7 cellular contexts compared by ENCODE assay signal in genomic region chr1:229560124-229560523, GRCh38. TPM values are rescaled to one million over a fixed set of nuclear protein-coding genes. Genes with fewer than 3 reads are reported as not detected.
DNase-seq lines count a peak whose midpoint lies in the region; ATAC-seq and TF ChIP-seq lines count a peak whose summit lies in the region.
"Not testable (repeated sequence)": the region's sequence is repeated elsewhere in the genome, so short reads cannot be mapped to it uniquely, and the experiment has no call there.

No MANE protein-coding gene starts in this region.

- CTCF ChIA-PET in CD8-positive, alpha-beta memory T cell (lab: Charles Lee) = not testable (repeated sequence)
- CTCF ChIA-PET in PC-3 (lab: Charles Lee) = interaction anchor here (0.5 kb wide), 1 partner anchor 24 kb away, joined by 5 read pairs; no protein-coding TSS in a partner anchor
- CTCF ChIA-PET in activated CD8-positive, alpha-beta T cell treated with anti-CD3 and anti-CD28 coated beads for 36 hours (lab: Charles Lee) = interaction anchor here (1.2 kb wide), 1 partner anchor 19 kb away, joined by 3 read pairs; no protein-coding TSS in a partner anchor

- H3F3A ChIP-seq in PC-3 (ENCODE audit: low read length, unreplicated experiment) = not testable (repeated sequence)

- H3K27ac Mint-ChIP-seq in CD8-positive, alpha-beta memory T cell; activated CD8-positive, alpha-beta T cell treated with anti-CD3 and anti-CD28 coated beads for 36 hours; activated naive CD8-positive, alpha-beta T cell; central memory CD8-positive, alpha-beta T cell (ENCODE audit: low read depth); natural killer cell: not testable (repeated sequence)

- H3K4me2 ChIP-seq in KMS-11 = not testable (repeated sequence)
- peak overlapping the region; percentile 95 for H3K4me2 ChIP-seq in PC-3 (ENCODE audit: low read length)

- H4K20me1 ChIP-seq in KMS-11 (ENCODE audit: insufficient read depth); PC-3 (ENCODE audit: low read length): not testable (repeated sequence)

- H3K9me3 ChIP-seq in CD8-positive, alpha-beta memory T cell (ENCODE audit: low read length); PC-3 (ENCODE audit: low read length): not testable (repeated sequence)

- peaks cover 30 to 37% (median 36%) of the 10 kb centered on the region in 3 donors for H3K4me1 Mint-ChIP-seq in CD8-positive, alpha-beta memory T cell
- H3K4me1 Mint-ChIP-seq in activated CD8-positive, alpha-beta T cell treated with anti-CD3 and anti-CD28 coated beads for 36 hours (ENCODE audit: low read depth) = peaks cover 21% of the 10 kb centered on the region
- peaks cover 24% of the 10 kb centered on the region for H3K4me1 Mint-ChIP-seq in activated naive CD8-positive, alpha-beta T cell (ENCODE audit: low read depth)
- H3K4me1 Mint-ChIP-seq in central memory CD8-positive, alpha-beta T cell = peaks cover 30% of the 10 kb centered on the region
- H3K4me1 Mint-ChIP-seq in natural killer cell = peaks cover 27 to 30% of the 10 kb centered on the region in 2 donors

- H3K4me1 ChIP-seq in CD8-positive, alpha-beta memory T cell (ENCODE audit: insufficient read depth, low read length) = peaks cover 20% of the 10 kb centered on the region
- H3K4me1 ChIP-seq in KMS-11 (ENCODE audit: low read depth, poor library complexity, severe bottlenecking) (peaks cover 17% of the 10 kb centered on the region), PC-3 (ENCODE audit: insufficient read depth, low read length) (peaks cover 23% of the 10 kb centered on the region)

- H3K9ac ChIP-seq in KMS-11 = not testable (repeated sequence)
- peak overlapping the region; percentile 79; the same call in 1 of the 2 replicates for H3K9ac ChIP-seq in PC-3 (ENCODE audit: low read length)

- H2AFZ ChIP-seq in KMS-11 (ENCODE audit: low read depth) = not testable (repeated sequence)
- H2AFZ ChIP-seq in PC-3 (ENCODE audit: low read length) = 0 out of 2 replicates have a peak overlapping the region, but pooled peaks have one; percentile 94

- not testable (repeated sequence) for H3K9me3 Mint-ChIP-seq in CD8-positive, alpha-beta memory T cell; activated CD8-positive, alpha-beta T cell treated with anti-CD3 and anti-CD28 coated beads for 36 hours; activated naive CD8-positive, alpha-beta T cell (ENCODE audit: low read depth); central memory CD8-positive, alpha-beta T cell; natural killer cell

- intact Hi-C loops in PC-3 (cut with micrococcal nuclease); activated CD8-positive, alpha-beta T cell treated with anti-CD3 and anti-CD28 coated beads for 36 hours (cut with micrococcal nuclease); natural killer cell (cut with micrococcal nuclease): not testable (repeated sequence)

- not testable (repeated sequence) for H3K36me3 ChIP-seq in CD8-positive, alpha-beta memory T cell (ENCODE audit: insufficient read depth, low read length); KMS-11 (ENCODE audit: insufficient read depth); PC-3 (ENCODE audit: low read depth, low read length)

- H3K27me3 Mint-ChIP-seq in CD8-positive, alpha-beta memory T cell; activated CD8-positive, alpha-beta T cell treated with anti-CD3 and anti-CD28 coated beads for 36 hours; activated naive CD8-positive, alpha-beta T cell; central memory CD8-positive, alpha-beta T cell; natural killer cell (ENCODE audit: low read depth in 2 of 2): not testable (repeated sequence)

- not testable (repeated sequence) for H3K4me3 ChIP-seq in CD8-positive, alpha-beta memory T cell (ENCODE audit: low read length)
- H3K4me3 ChIP-seq in KMS-11 (IDR thresholded peaks at IDR 0.05; ENCODE audit: insufficient read depth, low read depth, low read length) (peak overlapping the region; percentile 77), PC-3 (ENCODE audit: low read length) (peak overlapping the region; percentile 91)

- POLR2A ChIA-PET in CD8-positive, alpha-beta memory T cell (lab: Charles Lee) = interaction anchor here (3.2 kb wide), 1 partner anchor 65 kb away, joined by 18 read pairs; the partner anchor contains the start of genes TAF5L and URB2
- POLR2A ChIA-PET in PC-3 (lab: Charles Lee; ENCODE audit: unreplicated experiment) = not testable (repeated sequence)
- POLR2A ChIA-PET in activated CD8-positive, alpha-beta T cell treated with anti-CD3 and anti-CD28 coated beads for 36 hours (lab: Charles Lee) = interaction anchor here (1.7 kb wide), 1 partner anchor 35 kb away, joined by 6 read pairs; no protein-coding TSS in a partner anchor

- not testable (repeated sequence) for ATAC-seq in PC-3; activated CD8-positive, alpha-beta T cell treated with anti-CD3 and anti-CD28 coated beads for 36 hours; central memory CD8-positive, alpha-beta T cell (replicated peaks; ENCODE audit: extremely low read depth, poor library complexity, severe bottlenecking); natural killer cell

- not testable (repeated sequence) for H3K9me2 ChIP-seq in PC-3 (replicated peaks; ENCODE audit: low read length)

- peaks cover 0 to 10% (median 2%) of the 10 kb centered on the region in 3 donors for H3K36me3 Mint-ChIP-seq in CD8-positive, alpha-beta memory T cell
- not testable (repeated sequence) for H3K36me3 Mint-ChIP-seq in activated CD8-positive, alpha-beta T cell treated with anti-CD3 and anti-CD28 coated beads for 36 hours (ENCODE audit: low read depth); activated naive CD8-positive, alpha-beta T cell; central memory CD8-positive, alpha-beta T cell (ENCODE audit: insufficient read depth); natural killer cell

- H3K79me2 ChIP-seq in KMS-11 (ENCODE audit: insufficient read depth, low read depth) = peaks cover 29% of the 10 kb centered on the region
- H3K79me2 ChIP-seq in PC-3 (ENCODE audit: low read length) = peaks cover 29% of the 10 kb centered on the region

- TF ChIP-seq CTCF in KMS-11 (conservative IDR thresholded peaks at IDR 0.05; ENCODE audit: low read depth, low read length); PC-3 (conservative IDR thresholded peaks at IDR 0.05; ENCODE audit: low read depth, low read length); activated CD8-positive, alpha-beta T cell treated with anti-CD3 and anti-CD28 coated beads for 36 hours (IDR thresholded peaks at IDR 0.05); natural killer cell (IDR thresholded peaks at IDR 0.05): not testable (repeated sequence)

- not testable (repeated sequence) for H3K27me3 ChIP-seq in CD8-positive, alpha-beta memory T cell (ENCODE audit: insufficient read depth, low read length, poor library complexity, severe bottlenecking); KMS-11 (ENCODE audit: insufficient read depth, low read depth); PC-3 (ENCODE audit: low read length)

- not testable (repeated sequence) for BruUV-seq in PC-3 (replicated peaks; lab: Mats Ljungman, UMichigan)

- peak overlapping the region in 4 of 7 donors; percentile 26 to 98 (median 63) for H3K4me3 Mint-ChIP-seq in CD8-positive, alpha-beta memory T cell
- H3K4me3 Mint-ChIP-seq in activated CD8-positive, alpha-beta T cell treated with anti-CD3 and anti-CD28 coated beads for 36 hours = peak overlapping the region; percentile 92
- peak overlapping the region; percentile 47 for H3K4me3 Mint-ChIP-seq in activated naive CD8-positive, alpha-beta T cell
- H3K4me3 Mint-ChIP-seq in central memory CD8-positive, alpha-beta T cell = peak overlapping the region; percentile 93
- peak overlapping the region; percentile 36 for H3K4me3 Mint-ChIP-seq in natural killer cell

- not testable (repeated sequence) for DNase-seq in CD8-positive, alpha-beta memory T cell; PC-3; activated CD8-positive, alpha-beta T cell treated with anti-CD3 and anti-CD28 coated beads for 36 hours; central memory CD8-positive, alpha-beta T cell (ENCODE audit: low spot score in 2 of 2); natural killer cell

- not testable (repeated sequence) for H3K27ac ChIP-seq in CD8-positive, alpha-beta memory T cell (ENCODE audit: low read depth, low read length); KMS-11; PC-3 (ENCODE audit: low read length)

RNA-seq across cellular contexts. Expression of gene ABCB10, which starts 1.6 kb away (rescaled TPM):
- total RNA-seq in CD8-positive, alpha-beta memory T cell = 10 to 100 TPM; 42.7 to 48.0 TPM
- 11.1 TPM for polyA plus RNA-seq in CD8-positive, alpha-beta memory T cell
- total RNA-seq in PC-3 (2014; rRNA removed) (27.4 and 30.4 TPM in 2 replicates), natural killer cell (10 to 100 TPM; 22.0 to 23.3 (median 22.0) TPM)
- total RNA-seq in activated CD8-positive, alpha-beta T cell treated with anti-CD3 and anti-CD28 coated beads for 36 hours = 10 to 100 TPM; 30.7 to 32.1 TPM

RNA-seq across cellular contexts. Expression of gene NUP133, which starts 52.0 kb away (rescaled TPM):
- total RNA-seq in CD8-positive, alpha-beta memory T cell = 10 to 100 TPM; 51.1 to 57.9 TPM
- polyA plus RNA-seq in CD8-positive, alpha-beta memory T cell = 19.9 TPM
- 63.6 and 66.5 TPM in 2 replicates for total RNA-seq in PC-3 (2014; rRNA removed)
- 10 to 100 TPM; 58.9 to 59.7 TPM for total RNA-seq in activated CD8-positive, alpha-beta T cell treated with anti-CD3 and anti-CD28 coated beads for 36 hours
- total RNA-seq in natural killer cell = 10 to 100 TPM; 34.5 to 40.1 (median 38.4) TPM

Comparison
In these comparisons a context has a peak if more than half of its experiments do, and no peak if none do; other contexts are left out.
1. H3K4me3 Mint-ChIP-seq: peak in every context shown above with its lines; median percentile 93 in central memory CD8-positive, alpha-beta T cell; 92 in activated CD8-positive, alpha-beta T cell treated with anti-CD3 and anti-CD28 coated beads for 36 hours; 63 in CD8-positive, alpha-beta memory T cell; 47 in activated naive CD8-positive, alpha-beta T cell; 36 in natural killer cell.